1 cellular context compared by ENCODE assay signal in genomic region chr3:72520690-72521308, GRCh38.
A peak's percentile ranks its signal among the peaks of the same experiment; 100 is the strongest.
TF ChIP-seq lines count a peak whose summit lies in the region.

No MANE protein-coding gene starts in this region.

TF ChIP-seq in HEK293, 187 proteins besides CTCF, POLR2A, EP300 and RAD21 (continued from another document and continues in another):
- TF ChIP-seq ZNF518A (tag by site-specific recombination; conservative IDR thresholded peaks at IDR 0.05; ENCODE audit: low read depth) (no peak), ZNF433 (tag by site-specific recombination; IDR thresholded peaks at IDR 0.05; ENCODE audit: low read depth) (no peak), ZSCAN30 (tag by site-specific recombination; IDR thresholded peaks at IDR 0.05) (no peak), WT1 (tag by site-specific recombination; IDR thresholded peaks at IDR 0.05) (peak; percentile 89), ZNF394 (tag by site-specific recombination; IDR thresholded peaks at IDR 0.05; ENCODE audit: borderline replicate concordance) (no peak), ZNF600 (tag by site-specific recombination; IDR thresholded peaks at IDR 0.05) (no peak), GLIS2 (tag by site-specific recombination; IDR thresholded peaks at IDR 0.05) (no peak), ZNF658 (tag by site-specific recombination; IDR thresholded peaks at IDR 0.05) (no peak), ZNF114 (tag by site-specific recombination; IDR thresholded peaks at IDR 0.05) (no peak), MEIS1 (CRISPR knock-in tag; IDR thresholded peaks at IDR 0.05; ENCODE audit: borderline replicate concordance) (no peak), REPIN1 (tag by site-specific recombination; IDR thresholded peaks at IDR 0.05; ENCODE audit: low read depth) (no peak), ZNF514 (tag by site-specific recombination; IDR thresholded peaks at IDR 0.05) (no peak), ZNF48 (tag by site-specific recombination; IDR thresholded peaks at IDR 0.05) (no peak), EGR2 (tag by site-specific recombination; IDR thresholded peaks at IDR 0.05; ENCODE audit: low read depth) (no peak), SCRT1 (tag by site-specific recombination; IDR thresholded peaks at IDR 0.05; ENCODE audit: borderline replicate concordance) (no peak), ZFHX2 (tag by site-specific recombination; conservative IDR thresholded peaks at IDR 0.05) (peak; percentile 29; the same call in 1 of the 2 replicates), KLF10 (tag by site-specific recombination; IDR thresholded peaks at IDR 0.05) (no peak), ZNF544 (tag by site-specific recombination; IDR thresholded peaks at IDR 0.05) (no peak), SP7 (tag by site-specific recombination; IDR thresholded peaks at IDR 0.05) (0 out of 2 replicates have a peak, but pooled peaks have one; percentile 45), HOXA7 (CRISPR knock-in tag; IDR thresholded peaks at IDR 0.05; ENCODE audit: borderline replicate concordance) (no peak), OVOL3 (tag by site-specific recombination; IDR thresholded peaks at IDR 0.05) (no peak), ZNF596 (tag by site-specific recombination; IDR thresholded peaks at IDR 0.05) (no peak), SCRT2 (tag by site-specific recombination; IDR thresholded peaks at IDR 0.05) (no peak), ZNF416 (tag by site-specific recombination; IDR thresholded peaks at IDR 0.05) (no peak), ZNF133 (tag by site-specific recombination; IDR thresholded peaks at IDR 0.05) (no peak), ZNF558 (tag by site-specific recombination; IDR thresholded peaks at IDR 0.05) (no peak), ZNF701 (tag by site-specific recombination; IDR thresholded peaks at IDR 0.05) (no peak), ZNF174 (tag by site-specific recombination; IDR thresholded peaks at IDR 0.05) (no peak), ZNF776 (tag by site-specific recombination; IDR thresholded peaks at IDR 0.05; ENCODE audit: borderline replicate concordance) (no peak), ZNF138 (tag by site-specific recombination; IDR thresholded peaks at IDR 0.05; ENCODE audit: borderline replicate concordance) (no peak)
- TF ChIP-seq, protein P1, sequence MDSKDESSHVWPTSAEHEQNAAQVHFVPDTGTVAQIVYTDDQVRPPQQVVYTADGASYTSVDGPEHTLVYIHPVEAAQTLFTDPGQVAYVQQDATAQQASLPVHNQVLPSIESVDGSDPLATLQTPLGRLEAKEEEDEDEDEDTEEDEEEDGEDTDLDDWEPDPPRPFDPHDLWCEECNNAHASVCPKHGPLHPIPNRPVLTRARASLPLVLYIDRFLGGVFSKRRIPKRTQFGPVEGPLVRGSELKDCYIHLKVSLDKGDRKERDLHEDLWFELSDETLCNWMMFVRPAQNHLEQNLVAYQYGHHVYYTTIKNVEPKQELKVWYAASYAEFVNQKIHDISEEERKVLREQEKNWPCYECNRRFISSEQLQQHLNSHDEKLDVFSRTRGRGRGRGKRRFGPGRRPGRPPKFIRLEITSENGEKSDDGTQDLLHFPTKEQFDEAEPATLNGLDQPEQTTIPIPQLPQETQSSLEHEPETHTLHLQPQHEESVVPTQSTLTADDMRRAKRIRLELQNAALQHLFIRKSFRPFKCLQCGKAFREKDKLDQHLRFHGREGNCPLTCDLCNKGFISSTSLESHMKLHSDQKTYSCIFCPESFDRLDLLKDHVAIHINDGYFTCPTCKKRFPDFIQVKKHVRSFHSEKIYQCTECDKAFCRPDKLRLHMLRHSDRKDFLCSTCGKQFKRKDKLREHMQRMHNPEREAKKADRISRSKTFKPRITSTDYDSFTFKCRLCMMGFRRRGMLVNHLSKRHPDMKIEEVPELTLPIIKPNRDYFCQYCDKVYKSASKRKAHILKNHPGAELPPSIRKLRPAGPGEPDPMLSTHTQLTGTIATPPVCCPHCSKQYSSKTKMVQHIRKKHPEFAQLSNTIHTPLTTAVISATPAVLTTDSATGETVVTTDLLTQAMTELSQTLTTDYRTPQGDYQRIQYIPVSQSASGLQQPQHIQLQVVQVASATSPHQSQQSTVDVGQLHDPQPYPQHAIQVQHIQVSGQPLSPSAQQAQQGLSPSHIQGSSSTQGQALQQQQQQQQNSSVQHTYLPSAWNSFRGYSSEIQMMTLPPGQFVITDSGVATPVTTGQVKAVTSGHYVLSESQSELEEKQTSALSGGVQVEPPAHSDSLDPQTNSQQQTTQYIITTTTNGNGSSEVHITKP (tag by site-specific recombination; IDR thresholded peaks at IDR 0.05) = 0 out of 2 replicates have a peak, but pooled peaks have one; percentile 34
- TF ChIP-seq, protein P2, sequence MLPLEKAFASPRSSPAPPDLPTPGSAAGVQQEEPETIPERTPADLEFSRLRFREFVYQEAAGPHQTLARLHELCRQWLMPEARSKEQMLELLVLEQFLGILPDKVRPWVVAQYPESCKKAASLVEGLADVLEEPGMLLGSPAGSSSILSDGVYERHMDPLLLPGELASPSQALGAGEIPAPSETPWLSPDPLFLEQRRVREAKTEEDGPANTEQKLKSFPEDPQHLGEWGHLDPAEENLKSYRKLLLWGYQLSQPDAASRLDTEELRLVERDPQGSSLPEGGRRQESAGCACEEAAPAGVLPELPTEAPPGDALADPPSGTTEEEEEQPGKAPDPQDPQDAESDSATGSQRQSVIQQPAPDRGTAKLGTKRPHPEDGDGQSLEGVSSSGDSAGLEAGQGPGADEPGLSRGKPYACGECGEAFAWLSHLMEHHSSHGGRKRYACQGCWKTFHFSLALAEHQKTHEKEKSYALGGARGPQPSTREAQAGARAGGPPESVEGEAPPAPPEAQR (tag by site-specific recombination; IDR thresholded peaks at IDR 0.05) = no peak
- TF ChIP-seq, protein P3, sequence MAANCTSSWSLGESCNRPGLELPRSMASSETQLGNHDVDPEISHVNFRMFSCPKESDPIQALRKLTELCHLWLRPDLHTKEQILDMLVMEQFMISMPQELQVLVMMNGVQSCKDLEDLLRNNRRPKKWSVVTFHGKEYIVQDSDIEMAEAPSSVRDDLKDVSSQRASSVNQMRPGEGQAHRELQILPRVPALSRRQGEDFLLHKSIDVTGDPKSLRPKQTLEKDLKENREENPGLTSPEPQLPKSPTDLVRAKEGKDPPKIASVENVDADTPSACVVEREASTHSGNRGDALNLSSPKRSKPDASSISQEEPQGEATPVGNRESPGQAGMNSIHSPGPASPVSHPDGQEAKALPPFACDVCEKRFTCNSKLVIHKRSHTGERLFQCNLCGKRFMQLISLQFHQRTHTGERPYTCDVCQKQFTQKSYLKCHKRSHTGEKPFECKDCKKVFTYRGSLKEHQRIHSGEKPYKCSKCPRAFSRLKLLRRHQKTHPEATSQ (tag by site-specific recombination; IDR thresholded peaks at IDR 0.05) = no peak
- TF ChIP-seq, protein P4, sequence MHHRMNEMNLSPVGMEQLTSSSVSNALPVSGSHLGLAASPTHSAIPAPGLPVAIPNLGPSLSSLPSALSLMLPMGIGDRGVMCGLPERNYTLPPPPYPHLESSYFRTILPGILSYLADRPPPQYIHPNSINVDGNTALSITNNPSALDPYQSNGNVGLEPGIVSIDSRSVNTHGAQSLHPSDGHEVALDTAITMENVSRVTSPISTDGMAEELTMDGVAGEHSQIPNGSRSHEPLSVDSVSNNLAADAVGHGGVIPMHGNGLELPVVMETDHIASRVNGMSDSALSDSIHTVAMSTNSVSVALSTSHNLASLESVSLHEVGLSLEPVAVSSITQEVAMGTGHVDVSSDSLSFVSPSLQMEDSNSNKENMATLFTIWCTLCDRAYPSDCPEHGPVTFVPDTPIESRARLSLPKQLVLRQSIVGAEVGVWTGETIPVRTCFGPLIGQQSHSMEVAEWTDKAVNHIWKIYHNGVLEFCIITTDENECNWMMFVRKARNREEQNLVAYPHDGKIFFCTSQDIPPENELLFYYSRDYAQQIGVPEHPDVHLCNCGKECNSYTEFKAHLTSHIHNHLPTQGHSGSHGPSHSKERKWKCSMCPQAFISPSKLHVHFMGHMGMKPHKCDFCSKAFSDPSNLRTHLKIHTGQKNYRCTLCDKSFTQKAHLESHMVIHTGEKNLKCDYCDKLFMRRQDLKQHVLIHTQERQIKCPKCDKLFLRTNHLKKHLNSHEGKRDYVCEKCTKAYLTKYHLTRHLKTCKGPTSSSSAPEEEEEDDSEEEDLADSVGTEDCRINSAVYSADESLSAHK (tag by site-specific recombination; IDR thresholded peaks at IDR 0.05) = no peak
- TF ChIP-seq, protein P5, sequence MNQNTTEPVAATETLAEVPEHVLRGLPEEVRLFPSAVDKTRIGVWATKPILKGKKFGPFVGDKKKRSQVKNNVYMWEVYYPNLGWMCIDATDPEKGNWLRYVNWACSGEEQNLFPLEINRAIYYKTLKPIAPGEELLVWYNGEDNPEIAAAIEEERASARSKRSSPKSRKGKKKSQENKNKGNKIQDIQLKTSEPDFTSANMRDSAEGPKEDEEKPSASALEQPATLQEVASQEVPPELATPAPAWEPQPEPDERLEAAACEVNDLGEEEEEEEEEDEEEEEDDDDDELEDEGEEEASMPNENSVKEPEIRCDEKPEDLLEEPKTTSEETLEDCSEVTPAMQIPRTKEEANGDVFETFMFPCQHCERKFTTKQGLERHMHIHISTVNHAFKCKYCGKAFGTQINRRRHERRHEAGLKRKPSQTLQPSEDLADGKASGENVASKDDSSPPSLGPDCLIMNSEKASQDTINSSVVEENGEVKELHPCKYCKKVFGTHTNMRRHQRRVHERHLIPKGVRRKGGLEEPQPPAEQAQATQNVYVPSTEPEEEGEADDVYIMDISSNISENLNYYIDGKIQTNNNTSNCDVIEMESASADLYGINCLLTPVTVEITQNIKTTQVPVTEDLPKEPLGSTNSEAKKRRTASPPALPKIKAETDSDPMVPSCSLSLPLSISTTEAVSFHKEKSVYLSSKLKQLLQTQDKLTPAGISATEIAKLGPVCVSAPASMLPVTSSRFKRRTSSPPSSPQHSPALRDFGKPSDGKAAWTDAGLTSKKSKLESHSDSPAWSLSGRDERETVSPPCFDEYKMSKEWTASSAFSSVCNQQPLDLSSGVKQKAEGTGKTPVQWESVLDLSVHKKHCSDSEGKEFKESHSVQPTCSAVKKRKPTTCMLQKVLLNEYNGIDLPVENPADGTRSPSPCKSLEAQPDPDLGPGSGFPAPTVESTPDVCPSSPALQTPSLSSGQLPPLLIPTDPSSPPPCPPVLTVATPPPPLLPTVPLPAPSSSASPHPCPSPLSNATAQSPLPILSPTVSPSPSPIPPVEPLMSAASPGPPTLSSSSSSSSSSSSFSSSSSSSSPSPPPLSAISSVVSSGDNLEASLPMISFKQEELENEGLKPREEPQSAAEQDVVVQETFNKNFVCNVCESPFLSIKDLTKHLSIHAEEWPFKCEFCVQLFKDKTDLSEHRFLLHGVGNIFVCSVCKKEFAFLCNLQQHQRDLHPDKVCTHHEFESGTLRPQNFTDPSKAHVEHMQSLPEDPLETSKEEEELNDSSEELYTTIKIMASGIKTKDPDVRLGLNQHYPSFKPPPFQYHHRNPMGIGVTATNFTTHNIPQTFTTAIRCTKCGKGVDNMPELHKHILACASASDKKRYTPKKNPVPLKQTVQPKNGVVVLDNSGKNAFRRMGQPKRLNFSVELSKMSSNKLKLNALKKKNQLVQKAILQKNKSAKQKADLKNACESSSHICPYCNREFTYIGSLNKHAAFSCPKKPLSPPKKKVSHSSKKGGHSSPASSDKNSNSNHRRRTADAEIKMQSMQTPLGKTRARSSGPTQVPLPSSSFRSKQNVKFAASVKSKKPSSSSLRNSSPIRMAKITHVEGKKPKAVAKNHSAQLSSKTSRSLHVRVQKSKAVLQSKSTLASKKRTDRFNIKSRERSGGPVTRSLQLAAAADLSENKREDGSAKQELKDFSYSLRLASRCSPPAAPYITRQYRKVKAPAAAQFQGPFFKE (tag by site-specific recombination; IDR thresholded peaks at IDR 0.05; ENCODE audit: borderline replicate concordance) = no peak
- TF ChIP-seq, protein P6, sequence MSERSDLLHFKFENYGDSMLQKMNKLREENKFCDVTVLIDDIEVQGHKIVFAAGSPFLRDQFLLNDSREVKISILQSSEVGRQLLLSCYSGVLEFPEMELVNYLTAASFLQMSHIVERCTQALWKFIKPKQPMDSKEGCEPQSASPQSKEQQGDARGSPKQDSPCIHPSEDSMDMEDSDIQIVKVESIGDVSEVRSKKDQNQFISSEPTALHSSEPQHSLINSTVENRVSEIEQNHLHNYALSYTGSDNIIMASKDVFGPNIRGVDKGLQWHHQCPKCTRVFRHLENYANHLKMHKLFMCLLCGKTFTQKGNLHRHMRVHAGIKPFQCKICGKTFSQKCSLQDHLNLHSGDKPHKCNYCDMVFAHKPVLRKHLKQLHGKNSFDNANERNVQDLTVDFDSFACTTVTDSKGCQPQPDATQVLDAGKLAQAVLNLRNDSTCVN (tag by site-specific recombination; optimal IDR thresholded peaks at IDR 0.05) = no peak
- TF ChIP-seq, protein P7, sequence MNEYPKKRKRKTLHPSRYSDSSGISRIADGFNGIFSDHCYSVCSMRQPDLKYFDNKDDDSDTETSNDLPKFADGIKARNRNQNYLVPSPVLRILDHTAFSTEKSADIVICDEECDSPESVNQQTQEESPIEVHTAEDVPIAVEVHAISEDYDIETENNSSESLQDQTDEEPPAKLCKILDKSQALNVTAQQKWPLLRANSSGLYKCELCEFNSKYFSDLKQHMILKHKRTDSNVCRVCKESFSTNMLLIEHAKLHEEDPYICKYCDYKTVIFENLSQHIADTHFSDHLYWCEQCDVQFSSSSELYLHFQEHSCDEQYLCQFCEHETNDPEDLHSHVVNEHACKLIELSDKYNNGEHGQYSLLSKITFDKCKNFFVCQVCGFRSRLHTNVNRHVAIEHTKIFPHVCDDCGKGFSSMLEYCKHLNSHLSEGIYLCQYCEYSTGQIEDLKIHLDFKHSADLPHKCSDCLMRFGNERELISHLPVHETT (tag by site-specific recombination; IDR thresholded peaks at IDR 0.05) = no peak
